Comparison of ENCODE assay signal across 1 cellular context in genomic region chr20:25139061-25139705, GRCh38.
TF ChIP-seq lines count a peak whose summit lies in the region.

No MANE protein-coding gene starts in this region.

TF ChIP-seq in GM23338, 12 proteins besides CTCF, POLR2A, EP300 and RAD21 (continued from another document):
- no peak for TF ChIP-seq ZNF462 (CRISPR knock-in tag; IDR thresholded peaks at IDR 0.05)
- TF ChIP-seq STAT1 (IDR thresholded peaks at IDR 0.05; ENCODE audit: unreplicated experiment): no peak
- no peak for TF ChIP-seq POLR2AphosphoS5 (IDR thresholded peaks at IDR 0.05; ENCODE audit: low read depth)
